ENCODE assay signal across 8 cellular contexts in the genomic region with DNA sequence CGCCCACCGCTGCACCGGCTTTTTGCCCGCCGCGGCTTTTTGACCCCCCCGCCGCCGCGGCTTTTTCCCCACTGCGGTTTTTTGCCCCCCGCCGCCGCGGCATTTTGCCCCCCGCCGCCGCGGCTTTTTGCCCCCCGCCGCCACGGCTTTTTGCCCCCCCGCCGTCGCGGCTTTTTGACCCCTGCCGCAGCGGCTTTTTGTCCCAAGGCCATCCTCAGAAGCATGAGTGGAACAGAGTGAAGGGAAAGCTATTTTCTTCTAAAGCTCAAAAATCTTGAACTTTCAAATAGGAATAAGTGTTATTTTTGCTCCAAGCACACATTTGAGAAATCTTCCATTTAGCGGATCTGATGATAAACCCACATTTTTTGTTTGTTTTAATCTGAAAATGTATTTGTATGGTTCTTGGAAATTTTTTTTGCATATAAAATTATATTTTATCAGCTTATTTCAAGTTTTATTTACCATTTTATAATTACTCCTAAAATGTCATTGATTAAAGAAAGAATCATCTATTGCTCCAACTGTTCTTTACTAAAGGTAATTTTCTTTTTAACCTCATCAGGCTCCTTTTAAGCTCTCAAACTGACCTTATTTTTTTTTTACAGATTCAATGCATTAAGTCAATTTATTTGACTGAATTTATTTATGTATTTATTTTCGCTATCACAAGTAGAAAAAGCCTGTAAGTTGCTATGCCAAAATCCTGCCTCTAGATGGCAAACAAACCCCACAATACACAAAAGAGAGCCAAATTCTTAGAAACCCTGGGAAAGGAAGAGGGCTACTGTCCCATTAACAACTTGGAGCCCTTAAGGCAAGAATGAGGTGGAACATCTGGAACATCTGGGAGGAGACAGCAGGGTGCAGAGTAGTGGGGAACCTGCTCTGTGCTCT.
DNase-seq lines count a peak whose midpoint lies in the region; ATAC-seq and TF ChIP-seq lines count a peak whose summit lies in the region.
"Not testable (repeated sequence)": the region's sequence is repeated elsewhere in the genome, so short reads cannot be mapped to it uniquely, and the experiment has no call there.

No MANE protein-coding gene starts in this region.

- not testable (repeated sequence) for ATAC-seq in HCT116; central memory CD8-positive, alpha-beta T cell (replicated peaks; ENCODE audit: extremely low read depth, poor library complexity, severe bottlenecking); natural killer cell

- peaks cover 55 to 64% of the 10 kb centered on the region in 2 donors for H3K27me3 Mint-ChIP-seq in CD8-positive, alpha-beta memory T cell
- peaks cover 41% of the 10 kb centered on the region for H3K27me3 Mint-ChIP-seq in activated CD4-positive, alpha-beta T cell treated with anti-CD3 and anti-CD28 coated beads, Interleukin-2, amount 10 ng/mL, durations not matched to agents 7 days and 5 days
- peaks cover 82% of the 10 kb centered on the region for H3K27me3 Mint-ChIP-seq in central memory CD8-positive, alpha-beta T cell
- peaks cover 24 to 27% of the 10 kb centered on the region in 2 donors for H3K27me3 Mint-ChIP-seq in natural killer cell (ENCODE audit: low read depth in 2 of 2)

- not testable (repeated sequence) for H3K4me1 ChIP-seq in CD8-positive, alpha-beta memory T cell (ENCODE audit: insufficient read depth, low read length); HCT116 (ENCODE audit: control insufficient read depth in 1 of 2, insufficient read depth in 2 of 2, low read length in 2 of 2); NT2/D1 (ENCODE audit: insufficient read depth, insufficient read length)
- peaks cover 0 to 11% (median 0%) of the 10 kb centered on the region in 4 donors for H3K4me1 ChIP-seq in tibial nerve

- CTCF ChIA-PET in CD8-positive, alpha-beta memory T cell (lab: Charles Lee); HCT116 (lab: Charles Lee): not testable (repeated sequence)
- CTCF ChIA-PET in activated CD4-positive, alpha-beta T cell treated with anti-CD3 and anti-CD28 coated beads, Interleukin-2, amount 10 ng/mL, durations not matched to agents 7 days and 5 days (lab: Charles Lee), result interaction anchor here (0.6 kb wide), 1 partner anchor 339 kb away, joined by 3 read pairs; no protein-coding TSS in a partner anchor

- H3K27ac Mint-ChIP-seq in CD8-positive, alpha-beta memory T cell; natural killer cell: not testable (repeated sequence)
- peak overlapping the region; percentile 84 for H3K27ac Mint-ChIP-seq in activated CD4-positive, alpha-beta T cell treated with anti-CD3 and anti-CD28 coated beads, Interleukin-2, amount 10 ng/mL, durations not matched to agents 7 days and 5 days
- peak overlapping the region; percentile 6 for H3K27ac Mint-ChIP-seq in central memory CD8-positive, alpha-beta T cell (ENCODE audit: low read depth)

- not testable (repeated sequence) for H4K20me1 ChIP-seq in HCT116 (ENCODE audit: insufficient read depth)

- H3K27ac ChIP-seq in CD8-positive, alpha-beta memory T cell (ENCODE audit: low read depth, low read length); HCT116 (ENCODE audit: low read depth, low read length); tibial nerve: not testable (repeated sequence)

- not testable (repeated sequence) for H3K9me3 ChIP-seq in CD8-positive, alpha-beta memory T cell (ENCODE audit: low read length); HCT116 (ENCODE audit: control insufficient read depth in 1 of 2, insufficient read depth in 1 of 2, low read depth in 1 of 2, low read length in 2 of 2); NT2/D1 (ENCODE audit: insufficient read depth, low read length); tibial nerve

- RAD21 ChIA-PET in HCT116 (lab: Charles Lee; ENCODE audit: low non-redundant PET in 1 of 2, low total read pairs in 2 of 2, uncharacterized antibody in 2 of 2, unreplicated experiment in 2 of 2), result not testable (repeated sequence)

- not testable (repeated sequence) for H3K27me3 ChIP-seq in CD8-positive, alpha-beta memory T cell (ENCODE audit: insufficient read depth, low read length, poor library complexity, severe bottlenecking); HCT116 (ENCODE audit: insufficient read depth, low read length)
- H3K27me3 ChIP-seq in NT2/D1 (ENCODE audit: insufficient read depth, insufficient read length) (peaks cover 22% of the 10 kb centered on the region), tibial nerve (peaks cover 0 to 41% of the 10 kb centered on the region in 2 donors)

- peaks cover 12 to 25% (median 20%) of the 10 kb centered on the region in 5 donors for H3K9me3 Mint-ChIP-seq in CD8-positive, alpha-beta memory T cell
- not testable (repeated sequence) for H3K9me3 Mint-ChIP-seq in activated CD4-positive, alpha-beta T cell treated with anti-CD3 and anti-CD28 coated beads, Interleukin-2, amount 10 ng/mL, durations not matched to agents 7 days and 5 days; natural killer cell
- peaks cover 11% of the 10 kb centered on the region for H3K9me3 Mint-ChIP-seq in central memory CD8-positive, alpha-beta T cell

- peak overlapping the region in 6 of 7 donors; percentile 27 to 63 (median 54) for H3K4me3 Mint-ChIP-seq in CD8-positive, alpha-beta memory T cell
- not testable (repeated sequence) for H3K4me3 Mint-ChIP-seq in activated CD4-positive, alpha-beta T cell treated with anti-CD3 and anti-CD28 coated beads, Interleukin-2, amount 10 ng/mL, durations not matched to agents 7 days and 5 days
- H3K4me3 Mint-ChIP-seq in central memory CD8-positive, alpha-beta T cell, result peak overlapping the region; percentile 11
- H3K4me3 Mint-ChIP-seq in natural killer cell, result peak overlapping the region; percentile 56

- not testable (repeated sequence) for H2AFZ ChIP-seq in HCT116 (ENCODE audit: low read depth, low read length, poor library complexity, severe bottlenecking)

- intact Hi-C loops in HCT116 (cut with micrococcal nuclease); natural killer cell (cut with micrococcal nuclease): not testable (repeated sequence)

- not testable (repeated sequence) for H3K9me2 ChIP-seq in HCT116 (ENCODE audit: insufficient read depth)

- not testable (repeated sequence) for H3K4me3 ChIP-seq in CD8-positive, alpha-beta memory T cell (ENCODE audit: low read length); HCT116 (replicated peaks in 1 of 2; ENCODE audit: low read depth in 1 of 2, low read length in 2 of 2); NT2/D1 (ENCODE audit: insufficient read length, low read depth); tibial nerve

- 9 to 31% methylated on average over 16 to 30 of the region's 30 CpGs for WGBS in tibial nerve, 2 donors

- not testable (repeated sequence) for TF ChIP-seq POLR2A in HCT116 (IDR thresholded peaks at IDR 0.05; ENCODE audit: borderline replicate concordance, extremely low read depth, insufficient read depth, insufficient read length); tibial nerve (IDR thresholded peaks at IDR 0.05)

- POLR2A ChIA-PET in CD8-positive, alpha-beta memory T cell (lab: Charles Lee); HCT116 (lab: Charles Lee); activated CD4-positive, alpha-beta T cell treated with anti-CD3 and anti-CD28 coated beads, Interleukin-2, amount 10 ng/mL, durations not matched to agents 7 days and 5 days (lab: Charles Lee): not testable (repeated sequence)

- BruUV-seq in HCT116 (replicated peaks; lab: Mats Ljungman, UMichigan), result not testable (repeated sequence)

- H3K36me3 ChIP-seq in CD8-positive, alpha-beta memory T cell (ENCODE audit: insufficient read depth, low read length); HCT116 (ENCODE audit: control insufficient read depth in 1 of 2, insufficient read depth in 2 of 2, low read length in 2 of 2); NT2/D1 (ENCODE audit: insufficient read depth, insufficient read length, low read length); tibial nerve: not testable (repeated sequence)

- not testable (repeated sequence) for H3K4me2 ChIP-seq in HCT116 (ENCODE audit: low read length)

- H3K36me3 Mint-ChIP-seq in CD8-positive, alpha-beta memory T cell; activated CD4-positive, alpha-beta T cell treated with anti-CD3 and anti-CD28 coated beads, Interleukin-2, amount 10 ng/mL, durations not matched to agents 7 days and 5 days (ENCODE audit: low read depth); central memory CD8-positive, alpha-beta T cell (ENCODE audit: insufficient read depth): not testable (repeated sequence)
- peaks cover 14% of the 10 kb centered on the region for H3K36me3 Mint-ChIP-seq in natural killer cell

- not testable (repeated sequence) for H3K9ac ChIP-seq in HCT116 (ENCODE audit: low read length); NT2/D1 (ENCODE audit: insufficient read length, low read depth)

- not testable (repeated sequence) for H3K79me2 ChIP-seq in HCT116 (ENCODE audit: insufficient read depth, low read length)

- H3K4me1 Mint-ChIP-seq in CD8-positive, alpha-beta memory T cell; activated CD4-positive, alpha-beta T cell treated with anti-CD3 and anti-CD28 coated beads, Interleukin-2, amount 10 ng/mL, durations not matched to agents 7 days and 5 days; central memory CD8-positive, alpha-beta T cell; natural killer cell: not testable (repeated sequence)

- not testable (repeated sequence) for TF ChIP-seq EP300 in tibial nerve (IDR thresholded peaks at IDR 0.05)

- peak; percentile 20; the same call in 1 of the 2 replicates for TF ChIP-seq RAD21 in HCT116 (IDR thresholded peaks at IDR 0.05; ENCODE audit: low read depth)

- not testable (repeated sequence) for DNase-seq in CD8-positive, alpha-beta memory T cell; HCT116 (ENCODE audit: low read depth, low spot score); central memory CD8-positive, alpha-beta T cell (ENCODE audit: low spot score in 2 of 2); natural killer cell
- DNase-seq in NT2/D1 (ENCODE audit: low read depth, low spot score) (peak; percentile 11), globus pallidus (ENCODE audit: low spot score) (peak; percentile 5), tibial nerve (ENCODE audit: low spot score in 2 of 2) (peak in 1 of 2 donors; percentile 31)
- DNase-seq in activated CD4-positive, alpha-beta T cell treated with anti-CD3 and anti-CD28 coated beads, Interleukin-2, amount 10 ng/mL, durations not matched to agents 7 days and 5 days, result peak; percentile 9

- TF ChIP-seq CTCF in HCT116 (IDR thresholded peaks at IDR 0.05 in 2 of 3, conservative IDR thresholded peaks at IDR 0.05 in 1 of 3; ENCODE audit: borderline replicate concordance in 1 of 3, insufficient read depth in 1 of 3, low read depth in 2 of 3, low read length in 2 of 3), result peak in 1 of 3 experiments; percentile 21; a peak in 2 of 6 replicates
- TF ChIP-seq CTCF in natural killer cell (IDR thresholded peaks at IDR 0.05), result not testable (repeated sequence)
- TF ChIP-seq CTCF in tibial nerve (IDR thresholded peaks at IDR 0.05), result peak in 4 of 5 experiments; percentile 30 to 40 (median 34)
